ENCODE assay signal across 1 cellular context in the genomic region with DNA sequence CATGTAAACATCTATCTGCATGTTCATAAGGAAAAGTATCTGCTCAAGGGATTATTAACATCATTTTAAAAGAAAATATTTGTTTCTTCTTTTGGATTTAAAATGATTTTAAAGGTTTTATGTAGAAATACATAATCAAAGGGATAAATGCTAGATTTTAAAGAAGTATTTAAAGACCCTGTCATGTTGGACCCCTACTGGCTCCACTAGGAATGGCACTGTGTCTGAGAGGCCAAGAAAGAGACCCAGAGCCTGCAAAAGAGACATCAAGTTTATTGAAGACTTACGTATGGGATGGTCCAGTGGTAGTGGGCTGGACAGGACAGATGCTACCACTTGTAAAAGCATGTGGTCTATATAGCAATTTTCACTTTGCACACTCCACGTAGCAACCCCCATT.
TF ChIP-seq lines count a peak whose summit lies in the region.

No MANE protein-coding gene starts in this region.

TF ChIP-seq in H1, 55 proteins besides CTCF, POLR2A, EP300 and RAD21 (continued from another document):
- TF ChIP-seq, protein P1, sequence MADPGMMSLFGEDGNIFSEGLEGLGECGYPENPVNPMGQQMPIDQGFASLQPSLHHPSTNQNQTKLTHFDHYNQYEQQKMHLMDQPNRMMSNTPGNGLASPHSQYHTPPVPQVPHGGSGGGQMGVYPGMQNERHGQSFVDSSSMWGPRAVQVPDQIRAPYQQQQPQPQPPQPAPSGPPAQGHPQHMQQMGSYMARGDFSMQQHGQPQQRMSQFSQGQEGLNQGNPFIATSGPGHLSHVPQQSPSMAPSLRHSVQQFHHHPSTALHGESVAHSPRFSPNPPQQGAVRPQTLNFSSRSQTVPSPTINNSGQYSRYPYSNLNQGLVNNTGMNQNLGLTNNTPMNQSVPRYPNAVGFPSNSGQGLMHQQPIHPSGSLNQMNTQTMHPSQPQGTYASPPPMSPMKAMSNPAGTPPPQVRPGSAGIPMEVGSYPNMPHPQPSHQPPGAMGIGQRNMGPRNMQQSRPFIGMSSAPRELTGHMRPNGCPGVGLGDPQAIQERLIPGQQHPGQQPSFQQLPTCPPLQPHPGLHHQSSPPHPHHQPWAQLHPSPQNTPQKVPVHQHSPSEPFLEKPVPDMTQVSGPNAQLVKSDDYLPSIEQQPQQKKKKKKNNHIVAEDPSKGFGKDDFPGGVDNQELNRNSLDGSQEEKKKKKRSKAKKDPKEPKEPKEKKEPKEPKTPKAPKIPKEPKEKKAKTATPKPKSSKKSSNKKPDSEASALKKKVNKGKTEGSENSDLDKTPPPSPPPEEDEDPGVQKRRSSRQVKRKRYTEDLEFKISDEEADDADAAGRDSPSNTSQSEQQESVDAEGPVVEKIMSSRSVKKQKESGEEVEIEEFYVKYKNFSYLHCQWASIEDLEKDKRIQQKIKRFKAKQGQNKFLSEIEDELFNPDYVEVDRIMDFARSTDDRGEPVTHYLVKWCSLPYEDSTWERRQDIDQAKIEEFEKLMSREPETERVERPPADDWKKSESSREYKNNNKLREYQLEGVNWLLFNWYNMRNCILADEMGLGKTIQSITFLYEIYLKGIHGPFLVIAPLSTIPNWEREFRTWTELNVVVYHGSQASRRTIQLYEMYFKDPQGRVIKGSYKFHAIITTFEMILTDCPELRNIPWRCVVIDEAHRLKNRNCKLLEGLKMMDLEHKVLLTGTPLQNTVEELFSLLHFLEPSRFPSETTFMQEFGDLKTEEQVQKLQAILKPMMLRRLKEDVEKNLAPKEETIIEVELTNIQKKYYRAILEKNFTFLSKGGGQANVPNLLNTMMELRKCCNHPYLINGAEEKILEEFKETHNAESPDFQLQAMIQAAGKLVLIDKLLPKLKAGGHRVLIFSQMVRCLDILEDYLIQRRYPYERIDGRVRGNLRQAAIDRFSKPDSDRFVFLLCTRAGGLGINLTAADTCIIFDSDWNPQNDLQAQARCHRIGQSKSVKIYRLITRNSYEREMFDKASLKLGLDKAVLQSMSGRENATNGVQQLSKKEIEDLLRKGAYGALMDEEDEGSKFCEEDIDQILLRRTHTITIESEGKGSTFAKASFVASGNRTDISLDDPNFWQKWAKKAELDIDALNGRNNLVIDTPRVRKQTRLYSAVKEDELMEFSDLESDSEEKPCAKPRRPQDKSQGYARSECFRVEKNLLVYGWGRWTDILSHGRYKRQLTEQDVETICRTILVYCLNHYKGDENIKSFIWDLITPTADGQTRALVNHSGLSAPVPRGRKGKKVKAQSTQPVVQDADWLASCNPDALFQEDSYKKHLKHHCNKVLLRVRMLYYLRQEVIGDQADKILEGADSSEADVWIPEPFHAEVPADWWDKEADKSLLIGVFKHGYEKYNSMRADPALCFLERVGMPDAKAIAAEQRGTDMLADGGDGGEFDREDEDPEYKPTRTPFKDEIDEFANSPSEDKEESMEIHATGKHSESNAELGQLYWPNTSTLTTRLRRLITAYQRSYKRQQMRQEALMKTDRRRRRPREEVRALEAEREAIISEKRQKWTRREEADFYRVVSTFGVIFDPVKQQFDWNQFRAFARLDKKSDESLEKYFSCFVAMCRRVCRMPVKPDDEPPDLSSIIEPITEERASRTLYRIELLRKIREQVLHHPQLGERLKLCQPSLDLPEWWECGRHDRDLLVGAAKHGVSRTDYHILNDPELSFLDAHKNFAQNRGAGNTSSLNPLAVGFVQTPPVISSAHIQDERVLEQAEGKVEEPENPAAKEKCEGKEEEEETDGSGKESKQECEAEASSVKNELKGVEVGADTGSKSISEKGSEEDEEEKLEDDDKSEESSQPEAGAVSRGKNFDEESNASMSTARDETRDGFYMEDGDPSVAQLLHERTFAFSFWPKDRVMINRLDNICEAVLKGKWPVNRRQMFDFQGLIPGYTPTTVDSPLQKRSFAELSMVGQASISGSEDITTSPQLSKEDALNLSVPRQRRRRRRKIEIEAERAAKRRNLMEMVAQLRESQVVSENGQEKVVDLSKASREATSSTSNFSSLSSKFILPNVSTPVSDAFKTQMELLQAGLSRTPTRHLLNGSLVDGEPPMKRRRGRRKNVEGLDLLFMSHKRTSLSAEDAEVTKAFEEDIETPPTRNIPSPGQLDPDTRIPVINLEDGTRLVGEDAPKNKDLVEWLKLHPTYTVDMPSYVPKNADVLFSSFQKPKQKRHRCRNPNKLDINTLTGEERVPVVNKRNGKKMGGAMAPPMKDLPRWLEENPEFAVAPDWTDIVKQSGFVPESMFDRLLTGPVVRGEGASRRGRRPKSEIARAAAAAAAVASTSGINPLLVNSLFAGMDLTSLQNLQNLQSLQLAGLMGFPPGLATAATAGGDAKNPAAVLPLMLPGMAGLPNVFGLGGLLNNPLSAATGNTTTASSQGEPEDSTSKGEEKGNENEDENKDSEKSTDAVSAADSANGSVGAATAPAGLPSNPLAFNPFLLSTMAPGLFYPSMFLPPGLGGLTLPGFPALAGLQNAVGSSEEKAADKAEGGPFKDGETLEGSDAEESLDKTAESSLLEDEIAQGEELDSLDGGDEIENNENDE (IDR thresholded peaks at IDR 0.05; ENCODE audit: insufficient replicate concordance, low read length) = no peak
- TF ChIP-seq BACH1 (IDR thresholded peaks at IDR 0.05; ENCODE audit: low read length) = no peak
- TF ChIP-seq RXRA (IDR thresholded peaks at IDR 0.05; ENCODE audit: insufficient read depth, low read depth, low read length) = no peak
- TF ChIP-seq CBX5 (IDR thresholded peaks at IDR 0.05; ENCODE audit: low read depth, low read length) = no peak
- no peak for TF ChIP-seq CTBP2 (IDR thresholded peaks at IDR 0.05; ENCODE audit: borderline replicate concordance, insufficient read depth, insufficient read length, low read length)
- TF ChIP-seq GABPA (IDR thresholded peaks at IDR 0.05; ENCODE audit: borderline replicate concordance, insufficient read depth, low read length) = no peak
- TF ChIP-seq HDAC2 (IDR thresholded peaks at IDR 0.05; ENCODE audit: borderline replicate concordance in 1 of 2, low read depth in 2 of 2, low read length in 2 of 2) = no peak
- TF ChIP-seq TEAD4 (IDR thresholded peaks at IDR 0.05; ENCODE audit: low read depth, low read length) = no peak
